8 cellular contexts compared by ENCODE assay signal in genomic region chr18:49560277-49561126, GRCh38. TPM values are rescaled to one million over a fixed set of nuclear protein-coding genes. Genes with fewer than 3 reads are reported as not detected.
DNase-seq lines count a peak whose midpoint lies in the region; FAIRE-seq and TF ChIP-seq lines count a peak whose summit lies in the region.

No MANE protein-coding gene starts in this region.

- DNase-seq in LoVo (ENCODE audit: low spot score) (peak; percentile 32), ascending aorta (ENCODE audit: low spot score in 2 of 2) (no peak), kidney (peak; percentile 87), GF-D8 (lab: John Stamatoyannopoulos, UW) (no peak), AG08396 (ENCODE audit: low spot score) (no peak)
- DNase-seq in NK-92 treated with Interleukin-12 subunit alpha and Interleukin-12 subunit beta, amount 100 ng/mL, for 24 hours (lab: John Stamatoyannopoulos, UW): no peak

- FAIRE-seq in kidney (lab: Jason Lieb, UNC): no peak

- H3K27ac ChIP-seq in BLaER1: no peak overlapping the region
- H3K27ac ChIP-seq in ascending aorta: no peak overlapping the region
- peak overlapping the region in 1 of 2 donors; percentile 7 for H3K27ac ChIP-seq in kidney (ENCODE audit: low read depth in 2 of 2, low read length in 2 of 2)
- no peak overlapping the region for H3K27ac ChIP-seq in subcutaneous abdominal adipose tissue (ENCODE audit: low read depth, low read length)

- no peak for TF ChIP-seq CTCF in ascending aorta (IDR thresholded peaks at IDR 0.05)
- no peak for TF ChIP-seq CTCF in kidney (IDR thresholded peaks at IDR 0.05; ENCODE audit: borderline replicate concordance, extremely low read depth, insufficient read depth)

- H3K4me3 ChIP-seq in BLaER1 (peak overlapping the region; percentile 49), ascending aorta (peak overlapping the region; percentile 46 to 51), kidney (ENCODE audit: low read length in 2 of 2) (peak overlapping the region; percentile 70 to 71), subcutaneous abdominal adipose tissue (ENCODE audit: low read depth in 1 of 5, low read length in 5 of 5) (peak overlapping the region; percentile 31 to 60 (median 52))

- peak overlapping the region; percentile 65 for H3K4me2 ChIP-seq in BLaER1

- peaks cover 24% of the 10 kb centered on the region; the same call in 1 of the 2 replicates for H4K20me1 ChIP-seq in BLaER1

- H3K36me3 ChIP-seq in BLaER1 (no peaks in the 10 kb centered on the region), ascending aorta (no peaks in the 10 kb centered on the region), kidney (ENCODE audit: control insufficient read depth in 1 of 2, insufficient read depth in 2 of 2, low read length in 2 of 2) (no peaks in the 10 kb centered on the region), subcutaneous abdominal adipose tissue (ENCODE audit: control insufficient read depth in 5 of 5, insufficient read depth in 5 of 5, low read length in 5 of 5) (no peaks in the 10 kb centered on the region)

- H3K4me1 ChIP-seq in BLaER1: peaks cover 18% of the 10 kb centered on the region
- peaks cover 0 to 19% of the 10 kb centered on the region in 2 donors for H3K4me1 ChIP-seq in ascending aorta
- H3K4me1 ChIP-seq in kidney (ENCODE audit: control insufficient read depth in 1 of 2, insufficient read depth in 1 of 2, low read depth in 1 of 2, low read length in 2 of 2): peaks cover 24 to 32% of the 10 kb centered on the region in 2 donors
- H3K4me1 ChIP-seq in subcutaneous abdominal adipose tissue (ENCODE audit: control insufficient read depth in 5 of 5, insufficient read depth in 5 of 5, low read length in 5 of 5): peaks cover 2 to 23% (median 21%) of the 10 kb centered on the region in 5 donors

- H3K9me3 ChIP-seq in BLaER1: no peaks in the 10 kb centered on the region
- no peaks in the 10 kb centered on the region for H3K9me3 ChIP-seq in ascending aorta
- H3K9me3 ChIP-seq in kidney (ENCODE audit: control insufficient read depth in 1 of 2, low read length in 2 of 2): no peaks in the 10 kb centered on the region
- no peaks in the 10 kb centered on the region for H3K9me3 ChIP-seq in subcutaneous abdominal adipose tissue (ENCODE audit: control insufficient read depth in 5 of 5, low read length in 5 of 5)

- H3K9ac ChIP-seq in BLaER1 (no peak overlapping the region), kidney (ENCODE audit: low read length in 2 of 2) (peak overlapping the region; percentile 21 to 46), subcutaneous abdominal adipose tissue (ENCODE audit: low read length in 5 of 5) (peak overlapping the region in 1 of 5 donors; percentile 37)

- peaks cover 64% of the 10 kb centered on the region for H3K27me3 ChIP-seq in BLaER1
- peaks cover 3% of the 10 kb centered on the region for H3K27me3 ChIP-seq in ascending aorta
- peaks cover 25 to 44% (median 38%) of the 10 kb centered on the region in 5 donors for H3K27me3 ChIP-seq in subcutaneous abdominal adipose tissue (ENCODE audit: control insufficient read depth in 5 of 5, insufficient read depth in 4 of 5, low read length in 5 of 5)

- intact Hi-C loops in ascending aorta (cut with DNase I) (loop anchor here (5.0 kb wide), 1 partner anchor 297 kb away; no protein-coding TSS in a partner anchor), kidney (cut with DNase I) (no loop called here)

RNA-seq across cellular contexts. Expression of gene LIPG, which starts 1.4 kb away (rescaled TPM):
- total RNA-seq in ascending aorta: 1.6 TPM
- 50.9 TPM for total RNA-seq in kidney
- 4.8 TPM for polyA plus RNA-seq in kidney (ENCODE audit: insufficient read depth, low read depth, low replicate concordance)

Comparison
In these comparisons a context has a peak if more than half of its experiments do, and no peak if none do; other contexts are left out.
1. DNase-seq: peak in LoVo (single experiment) and kidney (single experiment); none in ascending aorta (0 of 2), GF-D8 (single experiment), NK-92 treated with Interleukin-12 subunit alpha and Interleukin-12 subunit beta, amount 100 ng/mL, for 24 hours (single experiment) and AG08396 (single experiment).
2. RNA of gene LIPG, which starts 1.4 kb away (total RNA-seq): 50.9 TPM in kidney (single experiment); 1.6 TPM in ascending aorta (single experiment); every median in the first group is over 10 times any median in the second.
3. Peak in every context shown above with its lines, with median percentiles within 50 percentile points of each other: H3K4me3 ChIP-seq.